ENCODE assay signal across 12 cellular contexts in genomic region chr18:44781890-44782289, GRCh38.
DNase-seq lines count a peak whose midpoint lies in the region; ATAC-seq and TF ChIP-seq lines count a peak whose summit lies in the region.
"Had no signal": no experiment of that assay in that cellular context is flagged by ENCODE, and none has a peak within 500 bp of the region (broad histone marks: within the 10 kb centered on the region; RNA-seq: fewer than 3 reads in every experiment).

No MANE protein-coding gene starts in this region.

- H3K27ac ChIP-seq in neural progenitor cell = no peak overlapping the region
- H3K27ac ChIP-seq: C4-2B had no signal

- POLR2A ChIA-PET in activated B cell treated with CpG ODN at 0.5 μM for 24 hours (lab: Charles Lee) = interaction anchor here (0.6 to 1.0 kb wide), 3 partner anchors 10 to 103 kb away, joined by 3 read pairs; no protein-coding TSS in a partner anchor

- H2AFZ ChIP-seq in neural progenitor cell (replicated peaks) = no peak overlapping the region

- intact Hi-C loops in activated B cell treated with CpG ODN at 0.5 μM for 24 hours (cut with micrococcal nuclease) = loop anchor here (1.0 kb wide), 1 partner anchor 8 kb away; no protein-coding TSS in a partner anchor

- H3K36me3 Mint-ChIP-seq in activated B cell treated with CpG ODN at 0.5 μM for 24 hours (ENCODE audit: low read depth) (peaks cover 2% of the 10 kb centered on the region), neural progenitor cell (peaks cover 1% of the 10 kb centered on the region)

- H3K27me3 Mint-ChIP-seq in activated B cell treated with CpG ODN at 0.5 μM for 24 hours = no peaks in the 10 kb centered on the region
- peaks cover 2% of the 10 kb centered on the region for H3K27me3 Mint-ChIP-seq in neural progenitor cell (ENCODE audit: insufficient read depth, low read depth)
- H3K27me3 Mint-ChIP-seq: activated CD8-positive, alpha-beta memory T cell treated with anti-CD3 and anti-CD28 coated beads, Interleukin-2, amount 10 ng/mL, durations not matched to agents 7 days and 5 days had no signal

- H3K27ac Mint-ChIP-seq in activated B cell treated with CpG ODN at 0.5 μM for 24 hours (peak overlapping the region; percentile 16), neural progenitor cell (no peak overlapping the region)
- H3K27ac Mint-ChIP-seq: activated CD8-positive, alpha-beta memory T cell treated with anti-CD3 and anti-CD28 coated beads, Interleukin-2, amount 10 ng/mL, durations not matched to agents 7 days and 5 days had no signal

- H3K79me2 ChIP-seq in neural progenitor cell (ENCODE audit: low read depth) = no peaks in the 10 kb centered on the region

- H3K4me3 Mint-ChIP-seq in activated B cell treated with CpG ODN at 0.5 μM for 24 hours (no peak overlapping the region), neural progenitor cell (peak overlapping the region; percentile 42)
- H3K4me3 Mint-ChIP-seq: activated CD8-positive, alpha-beta memory T cell treated with anti-CD3 and anti-CD28 coated beads, Interleukin-2, amount 10 ng/mL, durations not matched to agents 7 days and 5 days had no signal

- H3K36me3 ChIP-seq in neural progenitor cell = no peaks in the 10 kb centered on the region

- no peak overlapping the region for H3K4me3 ChIP-seq in neural progenitor cell

- H3K4me1 Mint-ChIP-seq in activated B cell treated with CpG ODN at 0.5 μM for 24 hours (peaks cover 89% of the 10 kb centered on the region), neural progenitor cell (peaks cover 80% of the 10 kb centered on the region)

- no peaks in the 10 kb centered on the region for H3K27me3 ChIP-seq in neural progenitor cell

- TF ChIP-seq CTCF in activated B cell treated with CpG ODN at 0.5 μM for 24 hours (IDR thresholded peaks at IDR 0.05) = no peak
- no peak for TF ChIP-seq CTCF in neural progenitor cell (IDR thresholded peaks at IDR 0.05)

- ATAC-seq in activated B cell treated with CpG ODN at 0.5 μM for 24 hours (ENCODE audit: low read depth) = no peak
- ATAC-seq in HG02763 (IDR thresholded peaks at IDR 0.05; ENCODE audit: unreplicated experiment) = no peak
- ATAC-seq in GM21723 (IDR thresholded peaks at IDR 0.05; ENCODE audit: unreplicated experiment) = no peak
- ATAC-seq: activated CD8-positive, alpha-beta memory T cell treated with anti-CD3 and anti-CD28 coated beads, Interleukin-2, amount 10 ng/mL, durations not matched to agents 7 days and 5 days had no signal

- H3K9me3 Mint-ChIP-seq in activated B cell treated with CpG ODN at 0.5 μM for 24 hours (no peaks in the 10 kb centered on the region), neural progenitor cell (no peaks in the 10 kb centered on the region)

- CTCF ChIA-PET in activated B cell treated with CpG ODN at 0.5 μM for 24 hours (lab: Charles Lee) = interaction anchor here (2.1 kb wide), 1 partner anchor 17 kb away, joined by 5 read pairs; no protein-coding TSS in a partner anchor

- H4K20me1 ChIP-seq in neural progenitor cell (ENCODE audit: low read depth) = peaks cover 16% of the 10 kb centered on the region

- no peak overlapping the region for H3K9ac ChIP-seq in neural progenitor cell

- H3K4me2 ChIP-seq in neural progenitor cell = peak overlapping the region; percentile 1

- H3K9me3 ChIP-seq in neural progenitor cell (ENCODE audit: low read depth) = no peaks in the 10 kb centered on the region

- H3K4me1 ChIP-seq in neural progenitor cell = peaks cover 35% of the 10 kb centered on the region

- DNase-seq in DMS79 treated with DMSO at 0.1 percent for 48 hours (lab: John Stamatoyannopoulos, UW) (peak; percentile 75), activated B cell treated with CpG ODN at 0.5 μM for 24 hours (no peak), fibroblast of the conjunctiva (ENCODE audit: low read depth) (peak; percentile 46), neural progenitor cell (ENCODE audit: low spot score) (peak; percentile 28), DMS 273 (lab: John Stamatoyannopoulos, UW; ENCODE audit: unreplicated experiment) (no peak), NCI-H2171 treated with DMSO at 0.1 percent for 48 hours (lab: John Stamatoyannopoulos, UW) (no peak)
- DNase-seq: activated CD8-positive, alpha-beta memory T cell treated with anti-CD3 and anti-CD28 coated beads, Interleukin-2, amount 10 ng/mL, durations not matched to agents 7 days and 5 days; anterior cingulate cortex; head of caudate nucleus had no signal

- no peaks in the 10 kb centered on the region for H3F3A ChIP-seq in neural progenitor cell (ENCODE audit: low read depth)

Comparison
In these comparisons a context has a peak if more than half of its experiments do, and no peak if none do; other contexts are left out.
1. DNase-seq: peak in DMS79 treated with DMSO at 0.1 percent for 48 hours (single experiment), fibroblast of the conjunctiva (single experiment) and neural progenitor cell (single experiment); none in activated B cell treated with CpG ODN at 0.5 μM for 24 hours (single experiment), DMS 273 (single experiment) and NCI-H2171 treated with DMSO at 0.1 percent for 48 hours (single experiment).